In the genomic region with DNA sequence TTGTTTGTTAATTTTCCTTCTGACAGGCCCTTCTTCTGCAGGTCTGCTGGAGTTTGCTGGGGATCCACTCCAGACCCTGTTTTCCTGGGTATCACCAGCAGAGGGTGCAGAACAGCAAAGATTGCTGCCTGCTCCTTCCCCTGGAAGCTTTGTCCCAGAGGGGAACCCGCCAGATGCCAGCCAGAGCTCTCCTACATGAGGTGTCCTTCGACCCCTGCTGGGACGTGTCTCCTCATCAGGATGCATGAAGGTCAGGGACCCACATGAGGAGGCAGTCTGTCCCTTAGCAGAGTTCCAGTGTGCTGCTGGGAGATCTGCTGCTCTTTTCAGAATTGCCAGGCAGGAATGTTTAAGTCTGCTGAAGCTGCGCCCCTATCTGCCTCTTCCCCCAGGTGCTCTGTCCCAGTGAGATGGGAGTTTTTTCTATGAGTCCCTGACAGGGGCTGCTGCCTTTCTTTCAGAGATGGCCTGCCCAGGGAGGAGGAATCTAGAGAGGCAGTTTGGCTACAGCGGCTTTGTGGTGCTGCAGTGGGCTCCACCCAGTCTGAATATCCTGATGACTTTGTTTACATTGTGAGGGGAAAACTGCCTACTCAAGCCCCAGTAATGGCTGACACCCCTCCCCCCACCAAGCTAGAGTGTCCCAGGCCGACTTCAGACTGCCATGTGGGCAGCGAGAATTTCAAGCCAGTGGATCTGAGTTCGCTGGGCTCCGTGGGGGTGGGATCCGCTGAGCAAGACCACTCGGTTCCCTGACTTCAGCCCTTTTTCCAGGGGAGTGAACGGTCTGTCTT, we compare ENCODE assay signal across 11 cellular contexts.
"Had no signal": no experiment of that assay in that cellular context is flagged by ENCODE, and none has a peak within 500 bp of the region (broad histone marks: within the 10 kb centered on the region; RNA-seq: fewer than 3 reads in every experiment).

No MANE protein-coding gene starts in this region.

- H3K27me3 ChIP-seq: heart right ventricle, testis, upper lobe of right lung had no signal

- DNase-seq: activated CD4-positive, alpha-beta T cell treated with anti-CD3 and anti-CD28 coated beads for 1 hour; activated CD4-positive, alpha-beta T cell treated with anti-CD3 and anti-CD28 coated beads, Interleukin-2, amount 50 U/mL, for 48 hours; activated CD8-positive, alpha-beta memory T cell treated with anti-CD3 and anti-CD28 coated beads, Interleukin-2, amount 10 ng/mL, durations not matched to agents 7 days and 5 days; activated naive CD4-positive, alpha-beta T cell treated with anti-CD3 and anti-CD28 coated beads for 36 hours; activated T-cell treated with anti-CD3 and anti-CD28 coated beads, Interleukin-2, amount 50 U/mL, for 1 hour; heart right ventricle; stimulated activated naive CD8-positive, alpha-beta T cell treated with anti-CD3 and anti-CD28 coated beads, Interleukin-15, amount 100 ng/mL, for 72 hours; testis; upper lobe of right lung had no signal

- H3K36me3 ChIP-seq: heart right ventricle, upper lobe of right lung had no signal

- H3K9me3 ChIP-seq: psoas muscle, testis, upper lobe of right lung had no signal

- H3K4me3 ChIP-seq: heart right ventricle, psoas muscle, testis, upper lobe of right lung had no signal

- H3K4me1 ChIP-seq: heart right ventricle, psoas muscle, testis, upper lobe of right lung had no signal

- H3K27ac ChIP-seq: heart right ventricle, psoas muscle, testis, upper lobe of right lung had no signal

- ATAC-seq: activated CD8-positive, alpha-beta memory T cell treated with anti-CD3 and anti-CD28 coated beads, Interleukin-2, amount 10 ng/mL, durations not matched to agents 7 days and 5 days; heart right ventricle; psoas muscle; sciatic nerve; stimulated activated naive CD8-positive, alpha-beta T cell treated with anti-CD3 and anti-CD28 coated beads, Interleukin-15, amount 100 ng/mL, for 72 hours; upper lobe of right lung had no signal
